In the genomic region with DNA sequence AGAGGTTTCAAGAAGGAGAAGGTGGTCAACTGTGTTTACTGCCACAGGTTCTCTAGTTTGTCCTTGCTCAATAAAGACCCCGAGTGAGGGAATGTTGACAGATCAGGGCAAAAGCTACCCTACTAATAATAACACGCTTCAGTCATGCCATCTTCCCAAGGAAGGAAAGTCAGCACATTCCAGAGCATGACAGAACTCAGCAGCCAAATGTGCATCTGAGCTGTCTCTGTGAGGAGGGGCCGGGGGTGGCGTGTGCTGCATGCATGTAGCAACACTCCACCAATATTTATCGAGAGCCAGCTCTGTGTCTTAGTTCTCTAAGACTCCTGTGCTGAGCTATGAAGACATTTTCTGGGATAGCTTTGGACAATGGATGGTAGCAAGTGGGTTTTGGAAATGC, we compare ENCODE assay signal across 18 cellular contexts.
"Had no signal": no experiment of that assay in that cellular context is flagged by ENCODE, and none has a peak within 500 bp of the region (broad histone marks: within the 10 kb centered on the region; RNA-seq: fewer than 3 reads in every experiment).

No MANE protein-coding gene starts in this region.

- H3K27ac ChIP-seq: prostate gland, thyroid gland had no signal

- H3K4me1 Mint-ChIP-seq: activated naive CD8-positive, alpha-beta T cell treated with anti-CD3 and anti-CD28 coated beads, Interleukin-2, amount 10 ng/mL, durations not matched to agents 7 days and 5 days; stimulated activated effector memory CD8-positive, alpha-beta T cell treated with anti-CD3 and anti-CD28 coated beads, Interleukin-12 subunit alpha, Interleukin-12 subunit beta, amount 100 ng/mL, for 72 hours; T-cell had no signal

- H3K4me3 ChIP-seq: prostate gland, thyroid gland had no signal

- H3K4me1 ChIP-seq: prostate gland, thyroid gland had no signal

- ATAC-seq: left lobe of liver; natural killer cell treated with Interleukin-12 subunit alpha and Interleukin-12 subunit beta and Interleukin-15 and Interleukin-18, amount 100 ng/mL, for 72 hours; sciatic nerve; stimulated activated effector memory CD8-positive, alpha-beta T cell treated with anti-CD3 and anti-CD28 coated beads, Interleukin-12 subunit alpha, Interleukin-12 subunit beta, amount 100 ng/mL, for 72 hours; T-cell had no signal

- H3K27me3 ChIP-seq: thyroid gland had no signal

- H3K27ac Mint-ChIP-seq: activated naive CD8-positive, alpha-beta T cell treated with anti-CD3 and anti-CD28 coated beads, Interleukin-2, amount 10 ng/mL, durations not matched to agents 7 days and 5 days; activated T-helper 1 cell treated with anti-CD3 and anti-CD28 coated beads, Interleukin-12 subunit alpha, Interleukin-12 subunit beta, Interleukin-2, Interleukin-4 antibody, amounts not matched to agents 30 ng/mL and 10 ng/mL and 1 ng/mL, durations not matched to agents 14 hours and 24 hours and 36 hours; memory B cell; natural killer cell treated with Interleukin-12 subunit alpha and Interleukin-12 subunit beta and Interleukin-15 and Interleukin-18, amount 100 ng/mL, for 72 hours; stimulated activated effector memory CD8-positive, alpha-beta T cell treated with anti-CD3 and anti-CD28 coated beads, Interleukin-12 subunit alpha, Interleukin-12 subunit beta, amount 100 ng/mL, for 72 hours; T-cell had no signal

- H3K36me3 Mint-ChIP-seq: activated naive CD8-positive, alpha-beta T cell treated with anti-CD3 and anti-CD28 coated beads, Interleukin-2, amount 10 ng/mL, durations not matched to agents 7 days and 5 days; brain; stimulated activated effector memory CD8-positive, alpha-beta T cell treated with anti-CD3 and anti-CD28 coated beads, Interleukin-12 subunit alpha, Interleukin-12 subunit beta, amount 100 ng/mL, for 72 hours; T-cell had no signal

- H3K4me3 Mint-ChIP-seq: activated naive CD8-positive, alpha-beta T cell treated with anti-CD3 and anti-CD28 coated beads, Interleukin-2, amount 10 ng/mL, durations not matched to agents 7 days and 5 days; activated T-helper 1 cell treated with anti-CD3 and anti-CD28 coated beads, Interleukin-12 subunit alpha, Interleukin-12 subunit beta, Interleukin-2, Interleukin-4 antibody, amounts not matched to agents 30 ng/mL and 10 ng/mL and 1 ng/mL, durations not matched to agents 14 hours and 24 hours and 36 hours; brain; memory B cell; natural killer cell treated with Interleukin-12 subunit alpha and Interleukin-12 subunit beta and Interleukin-15 and Interleukin-18, amount 100 ng/mL, for 72 hours; stimulated activated effector memory CD8-positive, alpha-beta T cell treated with anti-CD3 and anti-CD28 coated beads, Interleukin-12 subunit alpha, Interleukin-12 subunit beta, amount 100 ng/mL, for 72 hours; T-cell had no signal

- H3K9me3 ChIP-seq: prostate gland, thyroid gland had no signal

- DNase-seq: activated CD4-positive, alpha-beta T cell treated with anti-CD3 and anti-CD28 coated beads, Interleukin-2, amount 50 U/mL, for 1 hour; activated naive CD4-positive, alpha-beta T cell; activated naive CD8-positive, alpha-beta T cell treated with anti-CD3 and anti-CD28 coated beads, Interleukin-2, amount 10 ng/mL, durations not matched to agents 7 days and 5 days; cortex of kidney; effector CD4-positive, alpha-beta T cell; nucleus accumbens; stimulated activated CD4-positive, alpha-beta T cell treated with anti-CD3 and anti-CD28 coated beads, Interleukin-2, amount 100 ng/mL, for 24 hours; T-cell; T-helper 9 cell; thyroid gland had no signal

- H3K36me3 ChIP-seq: prostate gland, thyroid gland had no signal

- H3K9me3 Mint-ChIP-seq: activated T-helper 1 cell treated with anti-CD3 and anti-CD28 coated beads, Interleukin-12 subunit alpha, Interleukin-12 subunit beta, Interleukin-2, Interleukin-4 antibody, amounts not matched to agents 30 ng/mL and 10 ng/mL and 1 ng/mL, durations not matched to agents 14 hours and 24 hours and 36 hours; brain; memory B cell; stimulated activated effector memory CD8-positive, alpha-beta T cell treated with anti-CD3 and anti-CD28 coated beads, Interleukin-12 subunit alpha, Interleukin-12 subunit beta, amount 100 ng/mL, for 72 hours; T-cell had no signal
